Comparison of ENCODE assay signal across 1 cellular context in genomic region chr1:45009956-45010854, GRCh38.
TF ChIP-seq lines count a peak whose summit lies in the region.

No MANE protein-coding gene starts in this region.

TF ChIP-seq in H1, 55 proteins besides CTCF, POLR2A, EP300 and RAD21:
- TF ChIP-seq POLR2AphosphoS5 (IDR thresholded peaks at IDR 0.05; ENCODE audit: low read depth, low read length) (no peak), BRCA1 (IDR thresholded peaks at IDR 0.05; ENCODE audit: low read depth, low read length) (no peak), E2F6 (IDR thresholded peaks at IDR 0.05) (no peak), TBP (IDR thresholded peaks at IDR 0.05; ENCODE audit: low read depth, low read length) (no peak), POU5F1 (IDR thresholded peaks at IDR 0.05; ENCODE audit: low read depth, low read length) (no peak), RBBP5 (IDR thresholded peaks at IDR 0.05; ENCODE audit: borderline replicate concordance, low read depth, low read length) (no peak), KDM4A (IDR thresholded peaks at IDR 0.05; ENCODE audit: low read depth, low read length, severe bottlenecking) (no peak), RFX5 (IDR thresholded peaks at IDR 0.05; ENCODE audit: borderline replicate concordance, low read depth, low read length) (no peak), EGR1 (IDR thresholded peaks at IDR 0.05; ENCODE audit: borderline replicate concordance, low read depth, low read length) (no peak), EZH2 (IDR thresholded peaks at IDR 0.05; ENCODE audit: low read depth, low read length, severe bottlenecking) (no peak), SRF (IDR thresholded peaks at IDR 0.05; ENCODE audit: low read depth, low read length) (no peak), JUND (IDR thresholded peaks at IDR 0.05; ENCODE audit: low read length) (no peak), GTF2F1 (IDR thresholded peaks at IDR 0.05; ENCODE audit: borderline replicate concordance, low read depth, low read length) (no peak), TAF1 (IDR thresholded peaks at IDR 0.05; ENCODE audit: low read depth, low read length) (no peak)
TF ChIP-seq in H1: peak in this region for 0.
